In genomic region chr14:50064993-50065392, GRCh38 we compare ENCODE assay signal across 8 cellular contexts. TPM values are rescaled to one million over a fixed set of nuclear protein-coding genes. Genes with fewer than 3 reads are reported as not detected.
DNase-seq lines count a peak whose midpoint lies in the region; ATAC-seq and TF ChIP-seq lines count a peak whose summit lies in the region.

No MANE protein-coding gene starts in this region.

- no peak overlapping the region for H3K23ac ChIP-seq in neuronal stem cell (ENCODE audit: low read depth, low read length, poor library complexity)

- no peak overlapping the region for H2BK15ac ChIP-seq in neuronal stem cell (ENCODE audit: low read length)

- no peak overlapping the region for H4K8ac ChIP-seq in neuronal stem cell (ENCODE audit: low read depth, low read length)

- H3K4me3 ChIP-seq in BLaER1 (no peak overlapping the region), fibroblast of mammary gland (ENCODE audit: control insufficient read depth, low read depth, low read length) (no peak overlapping the region), neuronal stem cell (ENCODE audit: low read length in 2 of 2) (no peak overlapping the region)

- TF ChIP-seq CTCF in fibroblast of mammary gland (conservative IDR thresholded peaks at IDR 0.05; ENCODE audit: control insufficient read depth, insufficient read depth, low read depth, low read length) = no peak

- no peak overlapping the region for H2BK5ac ChIP-seq in neuronal stem cell (ENCODE audit: low read length)

- H3K9me3 ChIP-seq in BLaER1 = no peaks in the 10 kb centered on the region
- H3K9me3 ChIP-seq in neuronal stem cell (replicated peaks in 1 of 2; ENCODE audit: control insufficient read depth in 2 of 2, insufficient read depth in 1 of 2, low read depth in 1 of 2, low read length in 2 of 2) = no peaks in the 10 kb centered on the region

- no peak overlapping the region for H2AFZ ChIP-seq in neuronal stem cell (ENCODE audit: low read length)

- H3K27ac ChIP-seq in BLaER1 = no peak overlapping the region
- no peak overlapping the region for H3K27ac ChIP-seq in neuronal stem cell (replicated peaks; ENCODE audit: low read length)

- no peak overlapping the region for H2AK5ac ChIP-seq in neuronal stem cell (ENCODE audit: low read depth, low read length)

- H4K91ac ChIP-seq in neuronal stem cell (ENCODE audit: low read depth, low read length, poor library complexity) = no peak overlapping the region

- peaks cover 52% of the 10 kb centered on the region for H3K4me1 ChIP-seq in BLaER1
- peaks cover 7 to 11% of the 10 kb centered on the region in 2 donors for H3K4me1 ChIP-seq in neuronal stem cell (ENCODE audit: control insufficient read depth in 2 of 2, insufficient read depth in 1 of 2, low read depth in 1 of 2, low read length in 2 of 2)

- H3K36me3 ChIP-seq in BLaER1 (no peaks in the 10 kb centered on the region), neuronal stem cell (replicated peaks in 1 of 2; ENCODE audit: control insufficient read depth in 2 of 2, insufficient read depth in 2 of 2, low read length in 2 of 2) (no peaks in the 10 kb centered on the region)

- no peak overlapping the region for H3K4ac ChIP-seq in neuronal stem cell (ENCODE audit: low read length)

- no CpG with 5 or more reads among the region's 4 CpGs for WGBS in neuronal stem cell (ENCODE audit: extremely low coverage in 2 of 2, insufficient read length in 2 of 2, insufficient replicate concordance in 1 of 2), 2 donors

- H2BK12ac ChIP-seq in neuronal stem cell (ENCODE audit: low read length) = no peak overlapping the region

- peak; percentile 53 for ATAC-seq in GM19463 (IDR thresholded peaks at IDR 0.05; ENCODE audit: unreplicated experiment)
- ATAC-seq in HG03457 (IDR thresholded peaks at IDR 0.05; ENCODE audit: unreplicated experiment) = peak; percentile 47

- no peaks in the 10 kb centered on the region for H4K20me1 ChIP-seq in BLaER1

- H3K79me1 ChIP-seq in neuronal stem cell (ENCODE audit: low read depth, low read length) = no peaks in the 10 kb centered on the region

- peak; percentile 51 for DNase-seq in activated CD4-positive, CD25-positive, alpha-beta regulatory T cell treated with anti-CD3 and anti-CD28 coated beads, Interleukin-2, amount 50 U/mL, for 72 hours
- DNase-seq in fibroblast of mammary gland (ENCODE audit: low read depth) (peak; percentile 78), stromal cell of bone marrow (ENCODE audit: low read depth) (peak; percentile 86), NCI-H1417 (lab: John Stamatoyannopoulos, UW) (no peak), neuronal stem cell (ENCODE audit: low spot score) (no peak)

- H3K18ac ChIP-seq in neuronal stem cell (ENCODE audit: low read length) = no peak overlapping the region

- peak overlapping the region; percentile 32; the same call in 1 of the 2 replicates for H3K4me2 ChIP-seq in BLaER1
- H3K4me2 ChIP-seq in neuronal stem cell (ENCODE audit: insufficient read depth, low read length, poor library complexity, severe bottlenecking) = no peak overlapping the region

- H3K27me3 ChIP-seq in BLaER1 = no peaks in the 10 kb centered on the region
- H3K27me3 ChIP-seq in neuronal stem cell (ENCODE audit: control insufficient read depth in 3 of 3, insufficient read depth in 3 of 3, low read depth in 1 of 3, low read length in 3 of 3) = no peaks in the 10 kb centered on the region

- no peak overlapping the region for H3K14ac ChIP-seq in neuronal stem cell (ENCODE audit: low read length)

- H2BK120ac ChIP-seq in neuronal stem cell (ENCODE audit: low read depth, low read length) = no peak overlapping the region

- H3K9ac ChIP-seq in BLaER1 (no peak overlapping the region), neuronal stem cell (ENCODE audit: low read depth, low read length, poor library complexity) (no peak overlapping the region)

RNA-seq across cellular contexts. Expression of gene VCPKMT, which starts 51.4 kb away (rescaled TPM):
- 9.6 TPM for polyA plus RNA-seq in neuronal stem cell (2013, experiment 1 of 2)
- polyA plus RNA-seq in neuronal stem cell (2013, experiment 2 of 2) = 9.6 TPM

Comparison
In these comparisons a context has a peak if more than half of its experiments do, and no peak if none do; other contexts are left out.
1. DNase-seq: peak in activated CD4-positive, CD25-positive, alpha-beta regulatory T cell treated with anti-CD3 and anti-CD28 coated beads, Interleukin-2, amount 50 U/mL, for 72 hours (single experiment), fibroblast of mammary gland (single experiment) and stromal cell of bone marrow (single experiment); none in NCI-H1417 (0 of 3) and neuronal stem cell (single experiment).